22 cellular contexts compared by ENCODE assay signal in the genomic region with DNA sequence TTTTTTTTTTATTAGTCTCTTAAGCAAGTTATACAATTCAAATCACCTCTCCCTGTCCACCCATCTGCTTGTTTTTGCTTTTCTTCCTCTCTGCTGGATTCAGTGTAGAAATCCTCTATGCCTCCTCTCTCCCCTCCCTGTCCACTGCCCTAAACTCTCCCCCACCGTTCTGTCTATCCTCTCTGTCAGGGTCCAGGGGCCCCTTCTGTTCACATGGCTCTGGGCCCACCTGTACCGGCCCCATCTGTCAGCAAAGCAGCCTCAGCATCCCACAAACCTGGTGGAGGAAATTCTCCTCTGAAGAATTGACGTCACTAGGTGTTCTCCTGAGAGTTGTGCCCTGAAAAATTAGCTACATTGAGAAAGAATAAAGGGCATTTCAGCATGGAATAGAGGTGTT.
"Had no signal": no experiment of that assay in that cellular context is flagged by ENCODE, and none has a peak within 500 bp of the region (broad histone marks: within the 10 kb centered on the region; RNA-seq: fewer than 3 reads in every experiment).

No MANE protein-coding gene starts in this region.

- H3K27ac ChIP-seq: brain microvascular endothelial cell had no signal

- H3K4me3 ChIP-seq: K562 had no signal

- H3K27me3 ChIP-seq: brain microvascular endothelial cell had no signal

- H3K36me3 ChIP-seq: brain microvascular endothelial cell had no signal

- DNase-seq: activated CD4-positive, alpha-beta T cell treated with anti-CD3 and anti-CD28 coated beads, Interleukin-2, amount 10 ng/mL, durations not matched to agents 24 days and 14 days; activated CD4-positive, alpha-beta T cell treated with anti-CD3 and anti-CD28 coated beads, Interleukin-2, amount 50 U/mL, for 4 hours; activated CD8-positive, alpha-beta T cell treated with anti-CD3 and anti-CD28 coated beads for 36 hours; activated gamma-delta T cell; activated naive CD4-positive, alpha-beta T cell treated with Interleukin-2 at 50 U/mL for 16 hours; activated naive CD8-positive, alpha-beta T cell treated with anti-CD3 and anti-CD28 coated beads for 36 hours; activated T-cell treated with anti-CD3 and anti-CD28 coated beads, Interleukin-2, amount 50 U/mL, for 24 hours; amniotic stem cell; aorta; brain microvascular endothelial cell; central memory CD4-positive, alpha-beta T cell; NCI-H1092 treated with DMSO at 0.1 percent for 48 hours; NCI-H1417; NCI-H146; NCI-H187; NCI-H2029 treated with DMSO at 0.1 percent for 48 hours; NCI-H2107; NCI-H226; NCI-H446 treated with DMSO at 0.1 percent for 48 hours; PC-3; Right ventricle myocardium superior had no signal
